Comparison of ENCODE assay signal across 7 cellular contexts in the genomic region with DNA sequence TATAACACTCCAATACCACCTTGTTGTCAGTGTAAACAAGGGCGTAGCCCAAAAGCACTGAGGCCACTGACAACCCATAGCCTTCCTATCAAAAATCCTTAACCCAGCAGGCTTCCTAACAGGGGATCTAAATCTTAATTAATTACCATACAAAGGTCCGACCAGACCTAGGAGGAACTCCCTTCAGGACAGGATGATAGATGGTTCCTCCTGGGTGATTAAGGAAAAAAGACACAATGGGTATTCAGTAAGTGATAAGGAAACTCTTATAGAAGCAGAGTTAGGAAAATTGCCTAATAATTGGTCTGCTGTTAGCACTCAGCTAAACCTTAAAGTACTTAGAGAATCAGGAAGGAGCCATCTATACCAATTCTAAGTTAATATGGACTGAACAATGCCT. TPM values are rescaled to one million over a fixed set of nuclear protein-coding genes. Genes with fewer than 3 reads are reported as not detected.
A peak's percentile ranks its signal among the peaks of the same experiment; 100 is the strongest.
DNase-seq lines count a peak whose midpoint lies in the region; ATAC-seq, FAIRE-seq and TF ChIP-seq lines count a peak whose summit lies in the region.
"Not testable (repeated sequence)": the region's sequence is repeated elsewhere in the genome, so short reads cannot be mapped to it uniquely, and the experiment has no call there.

No MANE protein-coding gene starts in this region.

- H3K4me2 ChIP-seq in SU-DHL-6 (ENCODE audit: low read depth, low read length, poor library complexity, severe bottlenecking) = peak overlapping the region; percentile 56
- H3K4me2 ChIP-seq in K562 (ENCODE audit: insufficient read depth, low read length); mesendoderm (ENCODE audit: low read length): not testable (repeated sequence)

- H2BK15ac ChIP-seq in mesendoderm (replicated peaks; ENCODE audit: low read depth) = not testable (repeated sequence)

- intact Hi-C loops in activated B cell treated with CpG ODN at 0.5 μM for 24 hours (cut with micrococcal nuclease) = loop anchor here (5.0 kb wide), 1 partner anchor 33 kb away; no protein-coding TSS in a partner anchor
- intact Hi-C loops in K562 (cut with micrococcal nuclease) = not testable (repeated sequence)

- H3K4ac ChIP-seq in mesendoderm (ENCODE audit: low read depth, low read length) = not testable (repeated sequence)

- H3F3A ChIP-seq in SU-DHL-6 (ENCODE audit: insufficient read depth) = not testable (repeated sequence)

- not testable (repeated sequence) for TF ChIP-seq RAD21 in K562 (CRISPR knock-in tag; conservative IDR thresholded peaks at IDR 0.05 in 1 of 2, IDR thresholded peaks at IDR 0.05 in 1 of 2)

- not testable (repeated sequence) for H3K23ac ChIP-seq in mesendoderm (ENCODE audit: low read length)

- H4K8ac ChIP-seq in mesendoderm (ENCODE audit: low read depth, low read length) = not testable (repeated sequence)

- H3K4me3 Mint-ChIP-seq in activated B cell treated with CpG ODN at 0.5 μM for 24 hours; stimulated activated effector memory CD8-positive, alpha-beta T cell treated with anti-CD3 and anti-CD28 coated beads, Interleukin-12 subunit alpha, Interleukin-12 subunit beta, amount 100 ng/mL, for 72 hours: not testable (repeated sequence)

- TF ChIP-seq CTCF in HL-60 (IDR thresholded peaks at IDR 0.05; ENCODE audit: insufficient read depth, low read length); SU-DHL-6 (IDR thresholded peaks at IDR 0.05; ENCODE audit: insufficient read depth, low read length, poor library complexity, severe bottlenecking); activated B cell treated with CpG ODN at 0.5 μM for 24 hours (IDR thresholded peaks at IDR 0.05); K562 (IDR thresholded peaks at IDR 0.05 in 2 of 3, conservative IDR thresholded peaks at IDR 0.05 in 1 of 3; ENCODE audit: insufficient read depth in 2 of 3, low read depth in 1 of 3, low read length in 3 of 3): not testable (repeated sequence)

- 32% methylated on average over 2 of the region's 2 CpGs for WGBS in K562 (ENCODE audit: insufficient coverage, low coverage, missing lambda C conversion rate)
- WGBS in mesendoderm (ENCODE audit: extremely low coverage, insufficient coverage, low lambda C conversion rate) = no CpG with 5 or more reads among the region's 2 CpGs

- H3K9ac ChIP-seq in SU-DHL-6 (ENCODE audit: low read length) = peak overlapping the region; percentile 29; the same call in 1 of the 2 replicates
- not testable (repeated sequence) for H3K9ac ChIP-seq in K562 (ENCODE audit: insufficient read depth in 1 of 2, low read depth in 2 of 2, low read length in 2 of 2); mesendoderm (ENCODE audit: low read length)

- H4K20me1 ChIP-seq in SU-DHL-6 (ENCODE audit: low read depth, low read length); K562 (replicated peaks; ENCODE audit: control insufficient read depth, insufficient read depth, low read length): not testable (repeated sequence)

- not testable (repeated sequence) for H3K4me1 ChIP-seq in K562 (replicated peaks in 1 of 2; ENCODE audit: control insufficient read depth in 2 of 2, insufficient read depth in 2 of 2, low read length in 2 of 2); mesendoderm (ENCODE audit: control insufficient read depth, low read depth, low read length)

- H3K36me3 Mint-ChIP-seq in activated B cell treated with CpG ODN at 0.5 μM for 24 hours (ENCODE audit: low read depth) = not testable (repeated sequence)
- H3K36me3 Mint-ChIP-seq in stimulated activated effector memory CD8-positive, alpha-beta T cell treated with anti-CD3 and anti-CD28 coated beads, Interleukin-12 subunit alpha, Interleukin-12 subunit beta, amount 100 ng/mL, for 72 hours = peaks cover 16% of the 10 kb centered on the region

- TF ChIP-seq POLR2A in K562 (conservative IDR thresholded peaks at IDR 0.05) = not testable (repeated sequence)

- TF ChIP-seq EP300 in K562 (IDR thresholded peaks at IDR 0.05; ENCODE audit: low read length) = not testable (repeated sequence)

- not testable (repeated sequence) for H3K56ac ChIP-seq in mesendoderm (ENCODE audit: low read length)

- DNase-seq in HL-60 (ENCODE audit: low read depth in 1 of 2, low spot score in 1 of 2) (peak in 1 of 2 experiments; percentile 41), NCI-H748 (lab: John Stamatoyannopoulos, UW; ENCODE audit: unreplicated experiment) (peak; percentile 20), mesendoderm (peak; percentile 28)
- DNase-seq in activated B cell treated with CpG ODN at 0.5 μM for 24 hours; K562 (ENCODE audit: extremely low read depth in 1 of 4, low spot score in 3 of 4); stimulated activated effector memory CD8-positive, alpha-beta T cell treated with anti-CD3 and anti-CD28 coated beads, Interleukin-12 subunit alpha, Interleukin-12 subunit beta, amount 100 ng/mL, for 72 hours (ENCODE audit: low spot score in 2 of 2): not testable (repeated sequence)

- not testable (repeated sequence) for H2BK120ac ChIP-seq in mesendoderm (ENCODE audit: low read depth, low read length)

- BruUV-seq in K562 (replicated peaks; lab: Mats Ljungman, UMichigan) = not testable (repeated sequence)

- not testable (repeated sequence) for FAIRE-seq in K562 (lab: Jason Lieb, UNC)

- peaks cover 18% of the 10 kb centered on the region for H3K9me3 Mint-ChIP-seq in activated B cell treated with CpG ODN at 0.5 μM for 24 hours
- H3K9me3 Mint-ChIP-seq in stimulated activated effector memory CD8-positive, alpha-beta T cell treated with anti-CD3 and anti-CD28 coated beads, Interleukin-12 subunit alpha, Interleukin-12 subunit beta, amount 100 ng/mL, for 72 hours = not testable (repeated sequence)

- H3K9me3 ChIP-seq in SU-DHL-6 (ENCODE audit: insufficient read depth, low read length); K562 (replicated peaks; ENCODE audit: control insufficient read depth, insufficient read depth, low read depth, low read length): not testable (repeated sequence)

- not testable (repeated sequence) for H3K4me3 ChIP-seq in HL-60 (replicated peaks; ENCODE audit: insufficient read depth, low read length); SU-DHL-6 (ENCODE audit: insufficient read depth, low read length, poor library complexity, severe bottlenecking); K562; mesendoderm (ENCODE audit: low read length)

- not testable (repeated sequence) for H3K36me3 ChIP-seq in SU-DHL-6 (ENCODE audit: low read length); K562 (ENCODE audit: control insufficient read depth, insufficient read depth, low read length); mesendoderm (ENCODE audit: control insufficient read depth, insufficient read depth, low read length)

- H3K79me1 ChIP-seq in mesendoderm (ENCODE audit: low read length) = not testable (repeated sequence)

- H3K9me1 ChIP-seq in K562 (ENCODE audit: control insufficient read depth, insufficient read depth, low read length) = not testable (repeated sequence)

- H3K18ac ChIP-seq in mesendoderm (ENCODE audit: low read length) = not testable (repeated sequence)

- ATAC-seq in activated B cell treated with CpG ODN at 0.5 μM for 24 hours (ENCODE audit: low read depth); K562; stimulated activated effector memory CD8-positive, alpha-beta T cell treated with anti-CD3 and anti-CD28 coated beads, Interleukin-12 subunit alpha, Interleukin-12 subunit beta, amount 100 ng/mL, for 72 hours: not testable (repeated sequence)

- H2AFZ ChIP-seq in SU-DHL-6 (ENCODE audit: low read depth, low read length, severe bottlenecking) (peak overlapping the region; percentile 97), K562 (ENCODE audit: low read depth, low read length) (0 out of 2 replicates have a peak overlapping the region, but pooled peaks have one; percentile 89)

- not testable (repeated sequence) for H3K27me3 ChIP-seq in HL-60 (ENCODE audit: insufficient read depth, poor library complexity, severe bottlenecking); SU-DHL-6 (ENCODE audit: low read length); K562 (ENCODE audit: control insufficient read depth in 2 of 2, insufficient read depth in 2 of 2, low read length in 2 of 2); mesendoderm (ENCODE audit: insufficient read depth, low read length, poor library complexity)

- not testable (repeated sequence) for H3K27me3 Mint-ChIP-seq in activated B cell treated with CpG ODN at 0.5 μM for 24 hours

- not testable (repeated sequence) for H2BK5ac ChIP-seq in mesendoderm (ENCODE audit: low read length)

- in situ Hi-C loops in K562 (cut with MboI) = not testable (repeated sequence)

- not testable (repeated sequence) for H3K9me2 ChIP-seq in SU-DHL-6 (replicated peaks; ENCODE audit: insufficient read depth, low read length)

- H3K27ac Mint-ChIP-seq in activated B cell treated with CpG ODN at 0.5 μM for 24 hours = peak overlapping the region; percentile 15
- H3K27ac Mint-ChIP-seq in stimulated activated effector memory CD8-positive, alpha-beta T cell treated with anti-CD3 and anti-CD28 coated beads, Interleukin-12 subunit alpha, Interleukin-12 subunit beta, amount 100 ng/mL, for 72 hours = peak overlapping the region; percentile 44

- H3K27ac ChIP-seq in HL-60 (replicated peaks) = peak overlapping the region; percentile 61
- not testable (repeated sequence) for H3K27ac ChIP-seq in SU-DHL-6 (ENCODE audit: low read depth, low read length); K562 (ENCODE audit: extremely low read depth, low read depth, low read length); mesendoderm (ENCODE audit: low read depth, low read length)

- H4K5ac ChIP-seq in mesendoderm (ENCODE audit: low read length) = not testable (repeated sequence)

- H3K4me1 Mint-ChIP-seq in activated B cell treated with CpG ODN at 0.5 μM for 24 hours = peaks cover 35% of the 10 kb centered on the region
- H3K4me1 Mint-ChIP-seq in stimulated activated effector memory CD8-positive, alpha-beta T cell treated with anti-CD3 and anti-CD28 coated beads, Interleukin-12 subunit alpha, Interleukin-12 subunit beta, amount 100 ng/mL, for 72 hours = peaks cover 18% of the 10 kb centered on the region

- not testable (repeated sequence) for H2AK5ac ChIP-seq in mesendoderm (ENCODE audit: low read length)

- CTCF ChIA-PET in activated B cell treated with CpG ODN at 0.5 μM for 24 hours (lab: Charles Lee); K562 (lab: Yijun Ruan, JAX; ENCODE audit: low intra/inter-chr PET ratio): not testable (repeated sequence)

- POLR2A ChIA-PET in activated B cell treated with CpG ODN at 0.5 μM for 24 hours (lab: Charles Lee); K562 (lab: Yijun Ruan, JAX): not testable (repeated sequence)

- not testable (repeated sequence) for H3K79me2 ChIP-seq in SU-DHL-6 (ENCODE audit: insufficient read depth, low read length); K562 (ENCODE audit: control insufficient read depth, insufficient read depth, low read length); mesendoderm (ENCODE audit: control insufficient read depth, insufficient read depth, low read length)

RNA-seq across cellular contexts. Expression of gene TBC1D5, which starts 37.9 kb away (rescaled TPM):
- total RNA-seq in activated B cell treated with CpG ODN at 0.5 μM for 24 hours (102 and 106 TPM in 2 replicates), K562 (2014; rRNA removed) (26.5 and 27.0 TPM in 2 replicates), K562 (2014; rRNA removed; fragmentation: Illumina TruSeq; extraction: Trizol) (36.0 and 36.4 TPM in 2 replicates), K562 (2015; rRNA removed; fragmentation: Illumina TruSeq; extraction: Trizol) (36.6 and 38.1 TPM in 2 replicates), K562 (2021) (25.6 and 28.9 TPM in 2 replicates)
- 37.2 and 85.0 TPM in 2 replicates for total RNA-seq in K562 (2011; cell fraction: chromatin; rRNA removed; ENCODE audit: low replicate concordance)
- 19.2 and 21.7 TPM in 2 replicates for total RNA-seq in K562 (2011; cell fraction: nucleolus; rRNA removed)
- 36.4 and 46.8 TPM in 2 replicates for total RNA-seq in K562 (2011; cell fraction: nucleoplasm; rRNA removed)
- polyA plus RNA-seq in K562 (2011; rRNA removed) (28.0 and 31.8 TPM in 2 replicates), K562 (2014; fragmentation: Illumina TruSeq; extraction: Trizol) (21.8 and 24.2 TPM in 2 replicates), K562 (2014; fragmentation: Nextera tagmentation; extraction: Ambion mirVana) (1 to 10 TPM; 2.9 to 5.1 TPM), K562 (2014; rRNA removed) (13.5 and 19.8 TPM in 2 replicates)
- 16.9 and 21.2 TPM in 2 replicates for polyA plus RNA-seq in K562 (2011; cell fraction: cytosol; rRNA removed)
- 15.1 and 18.6 TPM in 2 replicates for polyA plus RNA-seq in K562 (2011; cell fraction: nucleus; rRNA removed)
- 15.9 and 23.7 TPM in 2 replicates for polyA plus RNA-seq in K562 (2012)
- 68.1 and 87.9 TPM in 2 replicates for polyA minus RNA-seq in K562 (2011; rRNA and poly(A)+ RNA removed)
- polyA minus RNA-seq in K562 (2011; cell fraction: cytosol; rRNA and poly(A)+ RNA removed) = 33.6 and 38.9 TPM in 2 replicates
- polyA minus RNA-seq in K562 (2011; cell fraction: nucleus; rRNA and poly(A)+ RNA removed) = 35.9 and 61.5 TPM in 2 replicates
- 13.6 TPM for polyA plus RNA-seq in mesendoderm (2013, experiment 1 of 2)
- polyA plus RNA-seq in mesendoderm (2013, experiment 2 of 2) = 14.7 TPM
